In genomic region chr10:132133005-132133404, GRCh38 we compare ENCODE assay signal across 19 cellular contexts. TPM values are rescaled to one million over a fixed set of nuclear protein-coding genes. Genes with fewer than 3 reads are reported as not detected.
DNase-seq lines count a peak whose midpoint lies in the region; FAIRE-seq and TF ChIP-seq lines count a peak whose summit lies in the region.
"Had no signal": no experiment of that assay in that cellular context is flagged by ENCODE, and none has a peak within 500 bp of the region (broad histone marks: within the 10 kb centered on the region; RNA-seq: fewer than 3 reads in every experiment).

No MANE protein-coding gene starts in this region.

- no peaks in the 10 kb centered on the region for H3K79me1 ChIP-seq in H1 (ENCODE audit: low read depth, low read length)

- DNase-seq in BE2C, result peak; percentile 66
- peak; percentile 93 for DNase-seq in G401 (ENCODE audit: low spot score)
- DNase-seq in H1 (ENCODE audit: low read depth in 1 of 2, low spot score in 2 of 2), result no peak
- DNase-seq in neural progenitor cell (ENCODE audit: low spot score), result peak; percentile 28
- no peak for DNase-seq in AG08396 (ENCODE audit: low spot score)
- no peak for DNase-seq in middle frontal gyrus (ENCODE audit: extremely low spot score, low spot score)
- no peak for DNase-seq in transverse colon
- DNase-seq in D341Med (ENCODE audit: low spot score), result no peak
- DNase-seq: activated CD4-positive, alpha-beta T cell treated with anti-CD3 and anti-CD28 coated beads, Interleukin-2, amount 50 U/mL, for 1 hour; activated T-cell treated with anti-CD3 and anti-CD28 coated beads, Interleukin-2, amount 50 U/mL, for 72 hours; AML-193; KBM-7; nephron progenitor cell; stimulated activated CD4-positive, alpha-beta T cell treated with anti-CD3 and anti-CD28 coated beads, Interleukin-4, amount 100 ng/mL, for 24 hours; upper lobe of left lung had no signal

- no peak overlapping the region for H2BK120ac ChIP-seq in H1 (replicated peaks; ENCODE audit: low read depth, low read length)

- H4K8ac ChIP-seq in H1 (ENCODE audit: extremely low read depth, insufficient read depth, low read length), result peak overlapping the region; percentile 45

- no peaks in the 10 kb centered on the region for H3K23me2 ChIP-seq in H1 (ENCODE audit: low read depth, low read length)

- no peak overlapping the region for H3K23ac ChIP-seq in H1 (ENCODE audit: insufficient read length)

- TF ChIP-seq RAD21 in H1 (IDR thresholded peaks at IDR 0.05 in 1 of 2, conservative IDR thresholded peaks at IDR 0.05 in 1 of 2; ENCODE audit: low read depth in 2 of 2, low read length in 2 of 2), result no peak

- no peak overlapping the region for H3K4ac ChIP-seq in H1 (replicated peaks; ENCODE audit: insufficient read length, low read depth, low read length)

- no peak overlapping the region for H2BK20ac ChIP-seq in H1 (ENCODE audit: low read length)

- H3K9me3 ChIP-seq in BE2C (no peaks in the 10 kb centered on the region), H1 (ENCODE audit: insufficient read depth in 2 of 2, low read depth in 1 of 2, low read length in 1 of 2) (no peaks in the 10 kb centered on the region), neural progenitor cell (ENCODE audit: low read depth) (no peaks in the 10 kb centered on the region), transverse colon (no peaks in the 10 kb centered on the region)
- H3K9me3 ChIP-seq: SJCRH30, upper lobe of left lung had no signal

- H3K4me3 ChIP-seq in BE2C (ENCODE audit: low read depth, low read length) (peak overlapping the region; percentile 23), H1 (ENCODE audit: extremely low read depth in 1 of 4, insufficient read depth in 2 of 4, low read depth in 3 of 4, low read length in 4 of 4) (no peak overlapping the region), neural progenitor cell (no peak overlapping the region), transverse colon (no peak overlapping the region)
- H3K4me3 ChIP-seq: HAP-1, hepatocyte, upper lobe of left lung had no signal

- no peak for TF ChIP-seq EP300 in H1 (IDR thresholded peaks at IDR 0.05; ENCODE audit: borderline replicate concordance in 1 of 2, low read depth in 2 of 2, low read length in 2 of 2)
- TF ChIP-seq EP300 in transverse colon (IDR thresholded peaks at IDR 0.05; ENCODE audit: low read depth), result no peak

- H2AK5ac ChIP-seq in H1 (ENCODE audit: low read depth, low read length), result no peak overlapping the region

- H3K4me1 ChIP-seq in BE2C (peaks cover 10% of the 10 kb centered on the region), H1 (replicated peaks in 1 of 4; ENCODE audit: control insufficient read depth in 3 of 4, insufficient read depth in 4 of 4, low read length in 3 of 4) (peaks cover 0 to 3% (median 0%) of the 10 kb centered on the region in 4 experiments; a peak in 1 of 7 replicates), neural progenitor cell (no peaks in the 10 kb centered on the region), transverse colon (no peaks in the 10 kb centered on the region)
- H3K4me1 ChIP-seq: HAP-1, upper lobe of left lung had no signal

- H3F3A ChIP-seq in neural progenitor cell (ENCODE audit: low read depth), result no peaks in the 10 kb centered on the region

- peaks cover 0 to 2% of the 10 kb centered on the region in 2 experiments for H4K20me1 ChIP-seq in H1 (replicated peaks in 1 of 2; ENCODE audit: control insufficient read depth in 1 of 2, insufficient read depth in 2 of 2, low read length in 2 of 2)
- no peaks in the 10 kb centered on the region for H4K20me1 ChIP-seq in neural progenitor cell (ENCODE audit: low read depth)

- H3K27ac ChIP-seq in H1 (ENCODE audit: low read depth, low read length) (no peak overlapping the region), neural progenitor cell (no peak overlapping the region), transverse colon (no peak overlapping the region)
- H3K27ac ChIP-seq: hepatocyte, SJCRH30, upper lobe of left lung had no signal

- no peak overlapping the region for H2BK5ac ChIP-seq in H1 (ENCODE audit: low read depth, low read length)

- no peaks in the 10 kb centered on the region for H3K36me3 Mint-ChIP-seq in neural progenitor cell

- H3K36me3 ChIP-seq in BE2C (no peaks in the 10 kb centered on the region), H1 (ENCODE audit: control insufficient read depth in 2 of 4, insufficient read depth in 4 of 4, low read length in 3 of 4) (no peaks in the 10 kb centered on the region), neural progenitor cell (no peaks in the 10 kb centered on the region), transverse colon (no peaks in the 10 kb centered on the region)
- H3K36me3 ChIP-seq: HAP-1, SJCRH30, upper lobe of left lung had no signal

- FAIRE-seq in H1 (lab: Jason Lieb, UNC), result no peak

- H3K27me3 Mint-ChIP-seq in neural progenitor cell (ENCODE audit: insufficient read depth, low read depth), result peaks cover 3% of the 10 kb centered on the region

- H3K79me2 ChIP-seq in H1 (ENCODE audit: control insufficient read depth in 1 of 2, insufficient read depth in 2 of 2, low read length in 2 of 2) (no peaks in the 10 kb centered on the region), neural progenitor cell (ENCODE audit: low read depth) (no peaks in the 10 kb centered on the region)
- H3K79me2 ChIP-seq: hepatocyte had no signal

- no peak overlapping the region for H2AFZ ChIP-seq in H1 (ENCODE audit: low read length)
- H2AFZ ChIP-seq in neural progenitor cell (replicated peaks), result no peak overlapping the region
- H2AFZ ChIP-seq: hepatocyte had no signal

- H4K91ac ChIP-seq in H1 (replicated peaks; ENCODE audit: insufficient read length, low read length), result no peak overlapping the region

- H2BK15ac ChIP-seq in H1 (ENCODE audit: low read length), result no peak overlapping the region

- POLR2A ChIA-PET in H1 (lab: Charles Lee; ENCODE audit: partially characterized antibody), result no interaction called here

- peaks cover 14% of the 10 kb centered on the region for H3K4me1 Mint-ChIP-seq in neural progenitor cell

- intact Hi-C loops in transverse colon (cut with DNase I; ENCODE audit: low total_unique reads), result no loop called here

- H3K18ac ChIP-seq in H1 (ENCODE audit: extremely low read depth, low read length), result no peak overlapping the region

- in situ Hi-C loops in G401 (cut with HindIII; ENCODE audit: low sequenced_read_pairs) (no loop called here), transverse colon (cut with MboI; ENCODE audit: low pct_ligation_motif_present in 1 of 4, low pct_unique_long_range_greater_than_20kb in 1 of 4, low sequenced_read_pairs in 3 of 4) (loop anchor here in 2 of 4 donors (25.0 kb wide), 1 partner anchor 246 kb away; no protein-coding TSS in a partner anchor)

- H3K14ac ChIP-seq in H1 (ENCODE audit: insufficient read length), result no peak overlapping the region

- H3K4me2 ChIP-seq in H1 (ENCODE audit: insufficient read depth in 1 of 2, low read depth in 2 of 2, low read length in 2 of 2) (no peak overlapping the region), neural progenitor cell (no peak overlapping the region)
- H3K4me2 ChIP-seq: hepatocyte had no signal

- H3K27me3 ChIP-seq in BE2C (no peaks in the 10 kb centered on the region), H1 (replicated peaks in 1 of 4; ENCODE audit: control insufficient read depth in 3 of 4, extremely low read depth in 1 of 4, insufficient read depth in 3 of 4, low read length in 3 of 4) (no peaks in the 10 kb centered on the region; a peak in 1 of 7 replicates), neural progenitor cell (no peaks in the 10 kb centered on the region), transverse colon (no peaks in the 10 kb centered on the region)
- H3K27me3 ChIP-seq: SJCRH30 had no signal

- CTCF ChIA-PET in H1 (lab: Charles Lee; ENCODE audit: partially characterized antibody), result interaction anchor here (1.4 to 6.7 kb wide), 2 partner anchors 11 to 110 kb away, joined by 3 to 59 read pairs; no protein-coding TSS in a partner anchor

- TF ChIP-seq CTCF in BE2C (IDR thresholded peaks at IDR 0.05; ENCODE audit: low read depth, low read length), result no peak
- TF ChIP-seq CTCF in H1 (IDR thresholded peaks at IDR 0.05; ENCODE audit: control extremely low read depth in 1 of 3, insufficient read depth in 1 of 3, low read depth in 1 of 3, low read length in 3 of 3), result no peak
- no peak for TF ChIP-seq CTCF in neural progenitor cell (IDR thresholded peaks at IDR 0.05)
- TF ChIP-seq CTCF in transverse colon (IDR thresholded peaks at IDR 0.05), result no peak

- 95% methylated on average over 14 of the region's 18 CpGs; no CpG with 5 or more reads in 1 of the 2 experiments for WGBS in H1 (ENCODE audit: extremely low coverage in 1 of 2, insufficient coverage in 1 of 2, insufficient read length in 1 of 2, insufficient replicate concordance in 2 of 2, low coverage in 1 of 2, low lambda C conversion rate in 2 of 2, missing lambda C conversion rate in 1 of 2), 2 experiments
- WGBS in transverse colon (ENCODE audit: low coverage in 1 of 2), 2 donors, result 56% methylated on average over 15 of the region's 18 CpGs; no CpG with 5 or more reads in 1 of the 2 donors

- H2BK12ac ChIP-seq in H1 (ENCODE audit: low read depth, low read length), result no peak overlapping the region

- H3K9me3 Mint-ChIP-seq in neural progenitor cell, result no peaks in the 10 kb centered on the region
- H3K9me3 Mint-ChIP-seq: dendritic cell treated with granulocyte-macrophage colony-stimulating factor and Interleukin-4, amounts not matched to agents 40 ng/mL and 50 ng/mL, for 4 days had no signal

- H3K9ac ChIP-seq in H1 (replicated peaks in 1 of 4; ENCODE audit: extremely low read depth in 1 of 4, low read depth in 3 of 4, low read length in 3 of 4), result no peak overlapping the region
- no peak overlapping the region for H3K9ac ChIP-seq in neural progenitor cell

- no peak for TF ChIP-seq POLR2A in H1 (IDR thresholded peaks at IDR 0.05; ENCODE audit: control extremely low read depth in 1 of 2, low read depth in 2 of 2, low read length in 2 of 2)
- no peak for TF ChIP-seq POLR2A in transverse colon (IDR thresholded peaks at IDR 0.05)

- H3K4me3 Mint-ChIP-seq in neural progenitor cell, result no peak overlapping the region
- H3K4me3 Mint-ChIP-seq: activated T-cell treated with anti-CD3 and anti-CD28 coated beads, Interleukin-2, amount 50 U/mL, for 72 hours; dendritic cell treated with granulocyte-macrophage colony-stimulating factor and Interleukin-4, amounts not matched to agents 40 ng/mL and 50 ng/mL, for 4 days; nephron progenitor cell had no signal

- H4K5ac ChIP-seq in H1 (ENCODE audit: insufficient read length, low read depth, low read length), result no peak overlapping the region

- H3K27ac Mint-ChIP-seq in neural progenitor cell, result peak overlapping the region; percentile 29
- H3K27ac Mint-ChIP-seq: activated T-cell treated with anti-CD3 and anti-CD28 coated beads, Interleukin-2, amount 50 U/mL, for 72 hours; dendritic cell treated with granulocyte-macrophage colony-stimulating factor and Interleukin-4, amounts not matched to agents 40 ng/mL and 50 ng/mL, for 4 days; nephron progenitor cell had no signal

- H3K56ac ChIP-seq in H1 (replicated peaks; ENCODE audit: insufficient read length, low read depth, low read length), result no peak overlapping the region

RNA-seq across cellular contexts. Expression of gene DPYSL4, which starts 53.7 kb away (rescaled TPM):
- 15.0 TPM for polyA plus RNA-seq in BE2C (2012; ENCODE audit: insufficient read depth, insufficient read length, low read depth)
- 4.9 and 6.0 TPM in 2 replicates for total RNA-seq in G401 (2014; rRNA removed; shearing (Covaris generic))
- 15.2 and 16.4 TPM in 2 replicates for total RNA-seq in H1 (2021; fragmentation: NEBNext Ultra II Directional; extraction: Animal tissue kit (Norgen Biotek cat#: 25700))
- 12.9 and 21.6 TPM in 2 replicates for polyA plus RNA-seq in H1 (2011; rRNA removed)
- polyA plus RNA-seq in H1 (2011; cell fraction: cytosol; rRNA removed), result 12.2 TPM
- 51.0 TPM for polyA plus RNA-seq in H1 (2011; cell fraction: nucleus; rRNA removed)
- 17.8 to 24.2 TPM (median 20.8 TPM) in 4 replicates for polyA plus RNA-seq in H1 (2012, experiment 1 of 2)
- polyA plus RNA-seq in H1 (2012, experiment 2 of 2), result 13.3 TPM
- 15.1 TPM for polyA plus RNA-seq in H1 (2013, experiment 1 of 2)
- 13.3 TPM for polyA plus RNA-seq in H1 (2013, experiment 2 of 2)
- polyA minus RNA-seq in H1 (2011; rRNA and poly(A)+ RNA removed), result 7.1 and 10.2 TPM in 2 replicates
- 7.7 TPM for polyA minus RNA-seq in H1 (2011; cell fraction: cytosol; rRNA and poly(A)+ RNA removed)
- polyA minus RNA-seq in H1 (2011; cell fraction: nucleus; rRNA and poly(A)+ RNA removed), result 9.5 TPM
- total RNA-seq in neural progenitor cell (ENCODE audit: low replicate concordance), result 17.7 and 28.1 TPM in 2 replicates
- total RNA-seq in transverse colon, result under 1 TPM in 1 of 4 donors, not detected in 3; 0.79 TPM
- total RNA-seq: SJCRH30 had no signal

Comparison
In these comparisons a context has a peak if more than half of its experiments do, and no peak if none do; other contexts are left out.
1. DNase-seq: peak in BE2C (single experiment), G401 (single experiment) and neural progenitor cell (single experiment); none in H1 (0 of 2), AG08396 (single experiment), middle frontal gyrus (single experiment), transverse colon (single experiment) and D341Med (single experiment).